In the genomic region with DNA sequence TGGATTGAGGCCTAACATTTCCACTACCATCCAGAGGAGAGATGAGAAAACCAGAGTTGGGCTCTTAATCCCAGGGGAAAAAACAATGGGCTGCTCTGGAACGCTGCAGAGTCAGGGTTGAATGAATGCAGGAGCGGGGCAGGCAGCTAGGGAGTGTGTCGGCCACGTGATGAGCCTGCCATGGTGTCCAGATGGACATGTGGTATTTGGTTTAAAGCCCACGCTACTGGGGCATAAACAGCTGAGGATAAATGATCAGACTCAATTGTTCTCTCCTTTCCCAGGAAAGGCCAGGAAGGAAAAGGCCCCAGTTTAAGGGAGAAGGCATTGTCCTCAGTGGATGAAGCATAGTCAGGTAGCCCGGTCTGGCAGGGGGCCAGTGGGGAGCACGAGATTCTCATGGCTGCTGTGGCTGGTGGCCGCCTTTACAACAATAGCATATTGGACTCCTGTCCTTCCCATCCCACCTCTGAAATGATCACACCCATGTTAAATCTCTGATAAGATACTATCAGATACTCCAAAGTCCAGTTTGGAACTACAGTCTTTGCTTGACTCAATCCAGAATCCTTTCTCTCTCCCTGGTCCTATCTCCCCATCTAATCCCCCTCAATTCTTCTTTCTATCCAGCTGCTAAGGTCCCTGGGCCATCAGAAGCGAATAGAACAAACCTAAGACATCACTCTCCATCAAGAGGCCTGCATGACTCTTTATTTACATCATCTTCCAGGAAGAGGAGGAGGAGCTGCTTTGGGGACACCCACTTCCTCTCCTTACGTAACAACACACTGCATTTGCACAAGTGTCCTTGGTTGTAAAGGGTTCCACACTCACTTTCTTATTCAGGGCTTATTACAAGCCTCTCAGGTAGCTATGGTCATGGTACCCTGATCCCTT, we compare ENCODE assay signal across 10 cellular contexts. TPM values are rescaled to one million over a fixed set of nuclear protein-coding genes. Genes with fewer than 3 reads are reported as not detected.
A peak's percentile ranks its signal among the peaks of the same experiment; 100 is the strongest.
DNase-seq lines count a peak whose midpoint lies in the region; ATAC-seq, FAIRE-seq and TF ChIP-seq lines count a peak whose summit lies in the region.
"Had no signal": no experiment of that assay in that cellular context is flagged by ENCODE, and none has a peak within 500 bp of the region (broad histone marks: within the 10 kb centered on the region; RNA-seq: fewer than 3 reads in every experiment).

No MANE protein-coding gene starts in this region.

- H3K4me1 ChIP-seq in Loucy (ENCODE audit: insufficient read depth, low read length, poor library complexity, severe bottlenecking) (peaks cover 22% of the 10 kb centered on the region), K562 (replicated peaks in 1 of 2; ENCODE audit: control insufficient read depth in 2 of 2, insufficient read depth in 2 of 2, low read length in 2 of 2) (peaks cover 0 to 12% of the 10 kb centered on the region in 2 experiments; a peak in 3 of 5 replicates), mucosa of rectum (ENCODE audit: control insufficient read depth in 2 of 2, insufficient read depth in 2 of 2, low read length in 2 of 2) (peaks cover 43 to 63% of the 10 kb centered on the region in 2 donors), kidney (ENCODE audit: control insufficient read depth in 1 of 2, insufficient read depth in 1 of 2, low read depth in 1 of 2, low read length in 2 of 2) (peaks cover 7 to 9% of the 10 kb centered on the region in 2 donors)

- H4K20me1 ChIP-seq in Loucy (ENCODE audit: insufficient read depth, low read length, poor library complexity, severe bottlenecking) (no peaks in the 10 kb centered on the region), K562 (replicated peaks; ENCODE audit: control insufficient read depth, insufficient read depth, low read length) (no peaks in the 10 kb centered on the region)

- TF ChIP-seq CTCF in Loucy (conservative IDR thresholded peaks at IDR 0.05; ENCODE audit: low read length) (no peak), K562 (IDR thresholded peaks at IDR 0.05 in 2 of 3, conservative IDR thresholded peaks at IDR 0.05 in 1 of 3; ENCODE audit: insufficient read depth in 2 of 3, low read depth in 1 of 3, low read length in 3 of 3) (no peak), kidney (IDR thresholded peaks at IDR 0.05; ENCODE audit: borderline replicate concordance, extremely low read depth, insufficient read depth) (no peak)

- H3K9ac ChIP-seq in Loucy (ENCODE audit: low read depth, low read length, poor library complexity, severe bottlenecking) (no peak overlapping the region), K562 (ENCODE audit: insufficient read depth in 1 of 2, low read depth in 2 of 2, low read length in 2 of 2) (no peak overlapping the region; a peak in 1 of 4 replicates), mucosa of rectum (ENCODE audit: low read depth in 1 of 2, low read length in 2 of 2) (peak overlapping the region in 1 of 2 donors; percentile 41), kidney (ENCODE audit: low read length in 2 of 2) (no peak overlapping the region)

- CTCF ChIA-PET in K562 (lab: Yijun Ruan, JAX; ENCODE audit: low intra/inter-chr PET ratio) = no interaction called here

- in situ Hi-C loops in K562 (cut with MboI) = no loop called here

- H3K79me2 ChIP-seq in Loucy (ENCODE audit: insufficient read depth, low read length) (no peaks in the 10 kb centered on the region), K562 (ENCODE audit: control insufficient read depth, insufficient read depth, low read length) (no peaks in the 10 kb centered on the region)

- peak; percentile 35; the same call in 1 of the 2 replicates for TF ChIP-seq EP300 in K562 (IDR thresholded peaks at IDR 0.05; ENCODE audit: low read length)

- POLR2A ChIA-PET in K562 (lab: Yijun Ruan, JAX) = interaction anchor here (1.2 to 1.3 kb wide), 2 partner anchors 13 to 15 kb away, joined by 3 read pairs; no protein-coding TSS in a partner anchor

- no peak overlapping the region for H3K4me3 ChIP-seq in Loucy (ENCODE audit: low read length, poor library complexity, severe bottlenecking)
- H3K4me3 ChIP-seq in K562 = no peak overlapping the region
- H3K4me3 ChIP-seq in mucosa of rectum (ENCODE audit: low read length in 2 of 2) = no peak overlapping the region
- no peak overlapping the region for H3K4me3 ChIP-seq in kidney (ENCODE audit: low read length in 2 of 2)
- H3K4me3 ChIP-seq: GM12878 had no signal

- TF ChIP-seq POLR2A in K562 (conservative IDR thresholded peaks at IDR 0.05) = no peak

- H3K27me3 ChIP-seq in Loucy (ENCODE audit: insufficient read depth, low read length, poor library complexity, severe bottlenecking) = no peaks in the 10 kb centered on the region
- no peaks in the 10 kb centered on the region for H3K27me3 ChIP-seq in K562 (ENCODE audit: control insufficient read depth in 2 of 2, insufficient read depth in 2 of 2, low read length in 2 of 2)
- peaks cover 0 to 3% of the 10 kb centered on the region in 2 donors for H3K27me3 ChIP-seq in mucosa of rectum (ENCODE audit: control insufficient read depth in 2 of 2, insufficient read depth in 2 of 2, low read length in 2 of 2)

- H3F3A ChIP-seq in Loucy (ENCODE audit: low read depth) = peaks cover 4% of the 10 kb centered on the region; the same call in 1 of the 2 replicates

- ATAC-seq in K562 (peak; percentile 73), GM21528 (IDR thresholded peaks at IDR 0.05; ENCODE audit: low FRiP score, unreplicated experiment) (no peak), HG03520 (IDR thresholded peaks at IDR 0.05; ENCODE audit: unreplicated experiment) (no peak), GM21576 (IDR thresholded peaks at IDR 0.05; ENCODE audit: unreplicated experiment) (no peak)
- ATAC-seq: GM12878 had no signal

- 39% methylated on average over 10 of the region's 10 CpGs for WGBS in K562 (ENCODE audit: insufficient coverage, low coverage, missing lambda C conversion rate)

- no peak for FAIRE-seq in K562 (lab: Jason Lieb, UNC)
- no peak for FAIRE-seq in kidney (lab: Jason Lieb, UNC)
- FAIRE-seq: GM12878 had no signal

- H3K27ac ChIP-seq in K562 (ENCODE audit: extremely low read depth, low read depth, low read length) = no peak overlapping the region; the same call in 2 of the 3 replicates
- peak overlapping the region; percentile 75 to 76 for H3K27ac ChIP-seq in mucosa of rectum (ENCODE audit: low read depth in 2 of 2, low read length in 2 of 2)
- H3K27ac ChIP-seq in kidney (ENCODE audit: low read depth in 2 of 2, low read length in 2 of 2) = peak overlapping the region in 1 of 2 donors; percentile 42

- peak overlapping the region; percentile 51; the same call in 1 of the 2 replicates for H2AFZ ChIP-seq in Loucy (ENCODE audit: low read length)
- H2AFZ ChIP-seq in K562 (ENCODE audit: low read depth, low read length) = peak overlapping the region; percentile 10; the same call in 1 of the 2 replicates

- H3K4me2 ChIP-seq in Loucy (ENCODE audit: low read depth, low read length, poor library complexity, severe bottlenecking) (peak overlapping the region; percentile 31), K562 (ENCODE audit: insufficient read depth, low read length) (no peak overlapping the region; the same call in 1 of the 2 replicates)

- DNase-seq in CD1c-positive myeloid dendritic cell (ENCODE audit: extremely low spot score) (peak; percentile 45), K562 (ENCODE audit: extremely low read depth in 1 of 4, low spot score in 3 of 4) (peak in 2 of 4 experiments; percentile 7 to 8), kidney (no peak)
- DNase-seq: NCI-H1105 treated with DMSO at 0.1 percent for 48 hours had no signal

- H3K36me3 ChIP-seq in Loucy (ENCODE audit: insufficient read depth, low read length) (no peaks in the 10 kb centered on the region), K562 (ENCODE audit: control insufficient read depth, insufficient read depth, low read length) (no peaks in the 10 kb centered on the region), mucosa of rectum (ENCODE audit: control insufficient read depth in 2 of 2, insufficient read depth in 2 of 2, low read length in 2 of 2) (no peaks in the 10 kb centered on the region), kidney (ENCODE audit: control insufficient read depth in 1 of 2, insufficient read depth in 2 of 2, low read length in 2 of 2) (no peaks in the 10 kb centered on the region)

- no peaks in the 10 kb centered on the region for H3K9me2 ChIP-seq in Loucy (replicated peaks; ENCODE audit: low read depth, low read length)

- H3K9me1 ChIP-seq in K562 (ENCODE audit: control insufficient read depth, insufficient read depth, low read length) = no peaks in the 10 kb centered on the region

- H3K9me3 ChIP-seq in Loucy (ENCODE audit: insufficient read depth, low read depth, low read length) = no peaks in the 10 kb centered on the region
- H3K9me3 ChIP-seq in K562 (replicated peaks; ENCODE audit: control insufficient read depth, insufficient read depth, low read depth, low read length) = no peaks in the 10 kb centered on the region
- H3K9me3 ChIP-seq in mucosa of rectum (ENCODE audit: control insufficient read depth in 2 of 2, low read length in 2 of 2) = no peaks in the 10 kb centered on the region
- no peaks in the 10 kb centered on the region for H3K9me3 ChIP-seq in kidney (ENCODE audit: control insufficient read depth in 1 of 2, low read length in 2 of 2)

- BruUV-seq in K562 (replicated peaks; lab: Mats Ljungman, UMichigan) = no TSS peak

- intact Hi-C loops in K562 (cut with micrococcal nuclease) (no loop called here), kidney (cut with DNase I) (no loop called here)

- TF ChIP-seq RAD21 in K562 (CRISPR knock-in tag; conservative IDR thresholded peaks at IDR 0.05 in 1 of 2, IDR thresholded peaks at IDR 0.05 in 1 of 2) = no peak

TF ChIP-seq in K562, 482 proteins besides CTCF, POLR2A, EP300 and RAD21 (continues in another document):
- TF ChIP-seq ZNF175 (CRISPR knock-in tag; IDR thresholded peaks at IDR 0.05; ENCODE audit: low read depth) (peak; percentile 58), DPF2 (IDR thresholded peaks at IDR 0.05) (peak; percentile 23; the same call in 1 of the 2 replicates)

RNA-seq across cellular contexts. Expression of a gene that starts 20.4 kb away (rescaled TPM):
- total RNA-seq in K562 (2011; cell fraction: chromatin; rRNA removed; ENCODE audit: low replicate concordance) = not detected in 2 replicates
- total RNA-seq in K562 (2011; cell fraction: nucleolus; rRNA removed) = not detected in 2 replicates
- not detected in 2 replicates for total RNA-seq in K562 (2011; cell fraction: nucleoplasm; rRNA removed)
- total RNA-seq in K562 (2014; rRNA removed) = not detected in 2 replicates
- not detected in 2 replicates for total RNA-seq in K562 (2014; rRNA removed; fragmentation: Illumina TruSeq; extraction: Trizol)
- not detected in 2 replicates for total RNA-seq in K562 (2015; rRNA removed; fragmentation: Illumina TruSeq; extraction: Trizol)
- total RNA-seq in K562 (2021) = 0.13 and 0.18 TPM in 2 replicates
- polyA plus RNA-seq in K562 (2011; rRNA removed) = 0.13 TPM in 1 of 2 replicates, not detected in the other
- polyA plus RNA-seq in K562 (2011; cell fraction: cytosol; rRNA removed) = not detected in 2 replicates
- polyA plus RNA-seq in K562 (2011; cell fraction: nucleus; rRNA removed) = 0.24 TPM in 1 of 2 replicates, not detected in the other
- not detected in 2 replicates for polyA plus RNA-seq in K562 (2012)
- not detected in 2 replicates for polyA plus RNA-seq in K562 (2014; fragmentation: Illumina TruSeq; extraction: Trizol)
- polyA plus RNA-seq in K562 (2014; fragmentation: Nextera tagmentation; extraction: Ambion mirVana) = not detected
- not detected in 2 replicates for polyA plus RNA-seq in K562 (2014; rRNA removed)
- polyA minus RNA-seq in K562 (2011; rRNA and poly(A)+ RNA removed) = not detected in 2 replicates
- polyA minus RNA-seq in K562 (2011; cell fraction: cytosol; rRNA and poly(A)+ RNA removed) = not detected in 2 replicates
- not detected in 2 replicates for polyA minus RNA-seq in K562 (2011; cell fraction: nucleus; rRNA and poly(A)+ RNA removed)
- 25.3 TPM for total RNA-seq in kidney
- polyA plus RNA-seq in kidney (ENCODE audit: insufficient read depth, low read depth, low replicate concordance) = 102 TPM
- total RNA-seq: GM12878 had no signal

Comparison
In these comparisons a context has a peak if more than half of its experiments do, and no peak if none do; other contexts are left out.
1. RNA of a gene that starts 20.4 kb away (total RNA-seq): 25.3 TPM in kidney (single experiment); 0.13 to 0.18 TPM in K562; every median in the first group is over 10 times any median in the second.